Comparison of ENCODE assay signal across 10 cellular contexts in genomic region chr1:54219688-54220003, GRCh38. TPM values are rescaled to one million over a fixed set of nuclear protein-coding genes. Genes with fewer than 3 reads are reported as not detected.
DNase-seq lines count a peak whose midpoint lies in the region; ATAC-seq and TF ChIP-seq lines count a peak whose summit lies in the region.
"Had no signal": no experiment of that assay in that cellular context is flagged by ENCODE, and none has a peak within 500 bp of the region (broad histone marks: within the 10 kb centered on the region; RNA-seq: fewer than 3 reads in every experiment).

No MANE protein-coding gene starts in this region.

- H3K4me3 ChIP-seq in ascending aorta: no peak overlapping the region
- no peak overlapping the region for H3K4me3 ChIP-seq in muscle layer of duodenum (ENCODE audit: low read depth in 1 of 2, low read length in 2 of 2)
- H3K4me3 ChIP-seq in tibial nerve: no peak overlapping the region

- peaks cover 10% of the 10 kb centered on the region for H3K36me3 Mint-ChIP-seq in activated naive CD8-positive, alpha-beta T cell
- peaks cover 38% of the 10 kb centered on the region for H3K36me3 Mint-ChIP-seq in activated naive CD8-positive, alpha-beta T cell treated with anti-CD3 and anti-CD28 coated beads, Interleukin-2, amount 50 U/mL, for 24 hours (ENCODE audit: low read depth)

- TF ChIP-seq CTCF in ascending aorta (IDR thresholded peaks at IDR 0.05): no peak
- TF ChIP-seq CTCF in tibial nerve (IDR thresholded peaks at IDR 0.05): no peak

- no peak for ATAC-seq in activated naive CD8-positive, alpha-beta T cell treated with anti-CD3 and anti-CD28 coated beads, Interleukin-2, amount 50 U/mL, for 24 hours
- ATAC-seq in left lobe of liver: no peak

- peaks cover 3% of the 10 kb centered on the region for H3K4me1 Mint-ChIP-seq in activated naive CD8-positive, alpha-beta T cell (ENCODE audit: low read depth)
- peaks cover 5% of the 10 kb centered on the region for H3K4me1 Mint-ChIP-seq in activated naive CD8-positive, alpha-beta T cell treated with anti-CD3 and anti-CD28 coated beads, Interleukin-2, amount 50 U/mL, for 24 hours

- H3K4me1 ChIP-seq in ascending aorta (peaks cover 0 to 18% of the 10 kb centered on the region in 2 donors), muscle layer of duodenum (ENCODE audit: control insufficient read depth in 1 of 2, insufficient read depth in 2 of 2, low read length in 2 of 2) (peaks cover 0 to 22% of the 10 kb centered on the region in 2 donors), tibial nerve (peaks cover 0 to 25% (median 9%) of the 10 kb centered on the region in 4 donors)

- WGBS in tibial nerve, 2 donors: 42 to 48% methylated on average over 3 of the region's 3 CpGs

- H3K27ac Mint-ChIP-seq in activated naive CD8-positive, alpha-beta T cell: peak overlapping the region; percentile 4
- no peak overlapping the region for H3K27ac Mint-ChIP-seq in activated naive CD8-positive, alpha-beta T cell treated with anti-CD3 and anti-CD28 coated beads, Interleukin-2, amount 50 U/mL, for 24 hours

- H3K27me3 ChIP-seq in ascending aorta (no peaks in the 10 kb centered on the region), muscle layer of duodenum (ENCODE audit: low read depth, low read length) (no peaks in the 10 kb centered on the region), tibial nerve (no peaks in the 10 kb centered on the region)
- H3K27me3 ChIP-seq: BE2C had no signal

- H3K9me3 Mint-ChIP-seq in activated naive CD8-positive, alpha-beta T cell (ENCODE audit: low read depth): no peaks in the 10 kb centered on the region
- no peaks in the 10 kb centered on the region for H3K9me3 Mint-ChIP-seq in activated naive CD8-positive, alpha-beta T cell treated with anti-CD3 and anti-CD28 coated beads, Interleukin-2, amount 50 U/mL, for 24 hours

- H3K4me3 Mint-ChIP-seq in activated naive CD8-positive, alpha-beta T cell: no peak overlapping the region
- no peak overlapping the region for H3K4me3 Mint-ChIP-seq in activated naive CD8-positive, alpha-beta T cell treated with anti-CD3 and anti-CD28 coated beads, Interleukin-2, amount 50 U/mL, for 24 hours

- peaks cover 35 to 48% of the 10 kb centered on the region in 2 donors for H3K36me3 ChIP-seq in ascending aorta
- H3K36me3 ChIP-seq in muscle layer of duodenum (ENCODE audit: control insufficient read depth in 1 of 2, insufficient read depth in 2 of 2, low read length in 2 of 2): peaks cover 32 to 40% of the 10 kb centered on the region in 2 donors
- peaks cover 0 to 58% (median 23%) of the 10 kb centered on the region in 3 donors for H3K36me3 ChIP-seq in tibial nerve

- TF ChIP-seq EP300 in tibial nerve (IDR thresholded peaks at IDR 0.05): no peak

- no peak for TF ChIP-seq POLR2A in tibial nerve (IDR thresholded peaks at IDR 0.05)

- intact Hi-C loops in ascending aorta (cut with DNase I): no loop called here

- H3K27ac ChIP-seq in ascending aorta: peak overlapping the region; percentile 37 to 73
- peak overlapping the region; percentile 18 for H3K27ac ChIP-seq in muscle layer of duodenum (ENCODE audit: low read length)
- peak overlapping the region; percentile 25 to 84 (median 75) for H3K27ac ChIP-seq in tibial nerve

- DNase-seq in activated naive CD8-positive, alpha-beta T cell treated with anti-CD3 and anti-CD28 coated beads, Interleukin-2, amount 50 U/mL, for 24 hours: no peak
- DNase-seq in ascending aorta (ENCODE audit: low spot score in 2 of 2) (no peak), tibial nerve (ENCODE audit: low spot score in 2 of 2) (no peak), NCI-H2171 (lab: John Stamatoyannopoulos, UW) (no peak), left lobe of liver (ENCODE audit: low spot score) (no peak)
- no peak for DNase-seq in stimulated activated CD4-positive, alpha-beta T cell treated with anti-CD3 and anti-CD28 coated beads, Interleukin-2, amount 100 ng/mL, for 24 hours
- DNase-seq: BE2C, cerebellar nuclear complex had no signal

- H3K9me3 ChIP-seq in ascending aorta (no peaks in the 10 kb centered on the region), muscle layer of duodenum (ENCODE audit: control insufficient read depth in 1 of 2, low read length in 2 of 2) (no peaks in the 10 kb centered on the region), tibial nerve (no peaks in the 10 kb centered on the region)
- H3K9me3 ChIP-seq: BE2C had no signal

- H3K27me3 Mint-ChIP-seq in activated naive CD8-positive, alpha-beta T cell: no peaks in the 10 kb centered on the region
- no peaks in the 10 kb centered on the region for H3K27me3 Mint-ChIP-seq in activated naive CD8-positive, alpha-beta T cell treated with anti-CD3 and anti-CD28 coated beads, Interleukin-2, amount 50 U/mL, for 24 hours

RNA-seq across cellular contexts. Expression of gene MRPL37, which starts 19.7 kb away (rescaled TPM):
- total RNA-seq in ascending aorta (51.2 TPM), tibial nerve (10 to 100 TPM; 39.5 to 60.6 (median 44.3) TPM), left lobe of liver (88.9 TPM)

RNA-seq across cellular contexts. Expression of gene CYB5RL, which starts 19.8 kb away (rescaled TPM):
- total RNA-seq in ascending aorta (5.1 TPM), tibial nerve (1 to 10 TPM; 4.8 to 6.7 (median 5.5) TPM), left lobe of liver (3.5 TPM)

Comparison
In these comparisons a context has a peak if more than half of its experiments do, and no peak if none do; other contexts are left out.
1. H3K27ac ChIP-seq: peak in every context shown above with its lines; median percentile 75 in tibial nerve; 55 in ascending aorta; 18 in muscle layer of duodenum.